In genomic region chr7:144524271-144524670, GRCh38 we compare ENCODE assay signal across 17 cellular contexts.
DNase-seq lines count a peak whose midpoint lies in the region; ATAC-seq and TF ChIP-seq lines count a peak whose summit lies in the region.
"Had no signal": no experiment of that assay in that cellular context is flagged by ENCODE, and none has a peak within 500 bp of the region (broad histone marks: within the 10 kb centered on the region; RNA-seq: fewer than 3 reads in every experiment).

No MANE protein-coding gene starts in this region.

- no peak for ATAC-seq in T-helper 17 cell
- no peak for ATAC-seq in central memory CD8-positive, alpha-beta T cell (replicated peaks; ENCODE audit: extremely low read depth, poor library complexity, severe bottlenecking)
- ATAC-seq: CD8-positive, alpha-beta T cell; GM12878 had no signal

- H3K27me3 Mint-ChIP-seq in T-helper 17 cell (no peaks in the 10 kb centered on the region), nephron (ENCODE audit: low read depth) (no peaks in the 10 kb centered on the region)
- H3K27me3 Mint-ChIP-seq in central memory CD8-positive, alpha-beta T cell: no peaks in the 10 kb centered on the region
- H3K27me3 Mint-ChIP-seq: B cell; CD4-positive, alpha-beta T cell had no signal

- TF ChIP-seq CTCF in nephron (IDR thresholded peaks at IDR 0.05; ENCODE audit: unreplicated experiment in 3 of 3): no peak

- H3K27ac Mint-ChIP-seq in T-helper 17 cell (peak overlapping the region; percentile 1), nephron (peak overlapping the region in 2 of 3 experiments; percentile 8 to 44)
- peak overlapping the region; percentile 0 for H3K27ac Mint-ChIP-seq in central memory CD8-positive, alpha-beta T cell (ENCODE audit: low read depth)
- H3K27ac Mint-ChIP-seq: B cell; CD4-positive, alpha-beta T cell; CD8-positive, alpha-beta T cell had no signal

- peaks cover 5% of the 10 kb centered on the region for H3K36me3 Mint-ChIP-seq in T-helper 17 cell (ENCODE audit: low read depth)
- H3K36me3 Mint-ChIP-seq in central memory CD8-positive, alpha-beta T cell (ENCODE audit: insufficient read depth): peaks cover 2% of the 10 kb centered on the region
- no peaks in the 10 kb centered on the region for H3K36me3 Mint-ChIP-seq in nephron (ENCODE audit: low read depth)

- no peak for DNase-seq in T-helper 17 cell
- DNase-seq in central memory CD8-positive, alpha-beta T cell (ENCODE audit: low spot score in 2 of 2): no peak
- no peak for DNase-seq in GM03348 (ENCODE audit: low spot score)
- DNase-seq in hepatic stellate cell (ENCODE audit: low spot score): no peak
- no peak for DNase-seq in medulla oblongata (ENCODE audit: extremely low spot score)
- DNase-seq: 8988T; AML-193; Caco-2; Calu3; CD4-positive, alpha-beta T cell; CD8-positive, alpha-beta T cell; DMS79 treated with DMSO at 0.1 percent for 48 hours; GF-D8 had no signal

- H3K9me3 ChIP-seq in T-helper 17 cell (ENCODE audit: control insufficient read depth, low read length, poor library complexity, severe bottlenecking): no peaks in the 10 kb centered on the region
- H3K9me3 ChIP-seq: BLaER1 treated with 17β-estradiol and CSF1 and Interleukin-3, amounts not matched to agents 10 nM and 100 nM; Caco-2 had no signal

- no peaks in the 10 kb centered on the region for H3K9me3 Mint-ChIP-seq in central memory CD8-positive, alpha-beta T cell
- H3K9me3 Mint-ChIP-seq in nephron: no peaks in the 10 kb centered on the region
- H3K9me3 Mint-ChIP-seq: CD4-positive, alpha-beta T cell; CD8-positive, alpha-beta T cell had no signal

- peaks cover 14% of the 10 kb centered on the region for H3K4me1 Mint-ChIP-seq in T-helper 17 cell
- H3K4me1 Mint-ChIP-seq in central memory CD8-positive, alpha-beta T cell: no peaks in the 10 kb centered on the region
- H3K4me1 Mint-ChIP-seq in nephron: peaks cover 57% of the 10 kb centered on the region

- H3K4me3 Mint-ChIP-seq in T-helper 17 cell (no peak overlapping the region), nephron (no peak overlapping the region)
- H3K4me3 Mint-ChIP-seq in central memory CD8-positive, alpha-beta T cell: no peak overlapping the region
- H3K4me3 Mint-ChIP-seq: B cell; CD4-positive, alpha-beta T cell; CD8-positive, alpha-beta T cell had no signal
